Comparison of ENCODE assay signal across 1 cellular context in genomic region chr10:63972949-63973827, GRCh38.
TF ChIP-seq lines count a peak whose summit lies in the region.

No MANE protein-coding gene starts in this region.

TF ChIP-seq in GM23338, 12 proteins besides CTCF, POLR2A, EP300 and RAD21:
- TF ChIP-seq, protein P1, sequence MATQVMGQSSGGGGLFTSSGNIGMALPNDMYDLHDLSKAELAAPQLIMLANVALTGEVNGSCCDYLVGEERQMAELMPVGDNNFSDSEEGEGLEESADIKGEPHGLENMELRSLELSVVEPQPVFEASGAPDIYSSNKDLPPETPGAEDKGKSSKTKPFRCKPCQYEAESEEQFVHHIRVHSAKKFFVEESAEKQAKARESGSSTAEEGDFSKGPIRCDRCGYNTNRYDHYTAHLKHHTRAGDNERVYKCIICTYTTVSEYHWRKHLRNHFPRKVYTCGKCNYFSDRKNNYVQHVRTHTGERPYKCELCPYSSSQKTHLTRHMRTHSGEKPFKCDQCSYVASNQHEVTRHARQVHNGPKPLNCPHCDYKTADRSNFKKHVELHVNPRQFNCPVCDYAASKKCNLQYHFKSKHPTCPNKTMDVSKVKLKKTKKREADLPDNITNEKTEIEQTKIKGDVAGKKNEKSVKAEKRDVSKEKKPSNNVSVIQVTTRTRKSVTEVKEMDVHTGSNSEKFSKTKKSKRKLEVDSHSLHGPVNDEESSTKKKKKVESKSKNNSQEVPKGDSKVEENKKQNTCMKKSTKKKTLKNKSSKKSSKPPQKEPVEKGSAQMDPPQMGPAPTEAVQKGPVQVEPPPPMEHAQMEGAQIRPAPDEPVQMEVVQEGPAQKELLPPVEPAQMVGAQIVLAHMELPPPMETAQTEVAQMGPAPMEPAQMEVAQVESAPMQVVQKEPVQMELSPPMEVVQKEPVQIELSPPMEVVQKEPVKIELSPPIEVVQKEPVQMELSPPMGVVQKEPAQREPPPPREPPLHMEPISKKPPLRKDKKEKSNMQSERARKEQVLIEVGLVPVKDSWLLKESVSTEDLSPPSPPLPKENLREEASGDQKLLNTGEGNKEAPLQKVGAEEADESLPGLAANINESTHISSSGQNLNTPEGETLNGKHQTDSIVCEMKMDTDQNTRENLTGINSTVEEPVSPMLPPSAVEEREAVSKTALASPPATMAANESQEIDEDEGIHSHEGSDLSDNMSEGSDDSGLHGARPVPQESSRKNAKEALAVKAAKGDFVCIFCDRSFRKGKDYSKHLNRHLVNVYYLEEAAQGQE (IDR thresholded peaks at IDR 0.05; ENCODE audit: unreplicated experiment) = no peak
- no peak for TF ChIP-seq ETS1 (IDR thresholded peaks at IDR 0.05)
- TF ChIP-seq, protein P2, sequence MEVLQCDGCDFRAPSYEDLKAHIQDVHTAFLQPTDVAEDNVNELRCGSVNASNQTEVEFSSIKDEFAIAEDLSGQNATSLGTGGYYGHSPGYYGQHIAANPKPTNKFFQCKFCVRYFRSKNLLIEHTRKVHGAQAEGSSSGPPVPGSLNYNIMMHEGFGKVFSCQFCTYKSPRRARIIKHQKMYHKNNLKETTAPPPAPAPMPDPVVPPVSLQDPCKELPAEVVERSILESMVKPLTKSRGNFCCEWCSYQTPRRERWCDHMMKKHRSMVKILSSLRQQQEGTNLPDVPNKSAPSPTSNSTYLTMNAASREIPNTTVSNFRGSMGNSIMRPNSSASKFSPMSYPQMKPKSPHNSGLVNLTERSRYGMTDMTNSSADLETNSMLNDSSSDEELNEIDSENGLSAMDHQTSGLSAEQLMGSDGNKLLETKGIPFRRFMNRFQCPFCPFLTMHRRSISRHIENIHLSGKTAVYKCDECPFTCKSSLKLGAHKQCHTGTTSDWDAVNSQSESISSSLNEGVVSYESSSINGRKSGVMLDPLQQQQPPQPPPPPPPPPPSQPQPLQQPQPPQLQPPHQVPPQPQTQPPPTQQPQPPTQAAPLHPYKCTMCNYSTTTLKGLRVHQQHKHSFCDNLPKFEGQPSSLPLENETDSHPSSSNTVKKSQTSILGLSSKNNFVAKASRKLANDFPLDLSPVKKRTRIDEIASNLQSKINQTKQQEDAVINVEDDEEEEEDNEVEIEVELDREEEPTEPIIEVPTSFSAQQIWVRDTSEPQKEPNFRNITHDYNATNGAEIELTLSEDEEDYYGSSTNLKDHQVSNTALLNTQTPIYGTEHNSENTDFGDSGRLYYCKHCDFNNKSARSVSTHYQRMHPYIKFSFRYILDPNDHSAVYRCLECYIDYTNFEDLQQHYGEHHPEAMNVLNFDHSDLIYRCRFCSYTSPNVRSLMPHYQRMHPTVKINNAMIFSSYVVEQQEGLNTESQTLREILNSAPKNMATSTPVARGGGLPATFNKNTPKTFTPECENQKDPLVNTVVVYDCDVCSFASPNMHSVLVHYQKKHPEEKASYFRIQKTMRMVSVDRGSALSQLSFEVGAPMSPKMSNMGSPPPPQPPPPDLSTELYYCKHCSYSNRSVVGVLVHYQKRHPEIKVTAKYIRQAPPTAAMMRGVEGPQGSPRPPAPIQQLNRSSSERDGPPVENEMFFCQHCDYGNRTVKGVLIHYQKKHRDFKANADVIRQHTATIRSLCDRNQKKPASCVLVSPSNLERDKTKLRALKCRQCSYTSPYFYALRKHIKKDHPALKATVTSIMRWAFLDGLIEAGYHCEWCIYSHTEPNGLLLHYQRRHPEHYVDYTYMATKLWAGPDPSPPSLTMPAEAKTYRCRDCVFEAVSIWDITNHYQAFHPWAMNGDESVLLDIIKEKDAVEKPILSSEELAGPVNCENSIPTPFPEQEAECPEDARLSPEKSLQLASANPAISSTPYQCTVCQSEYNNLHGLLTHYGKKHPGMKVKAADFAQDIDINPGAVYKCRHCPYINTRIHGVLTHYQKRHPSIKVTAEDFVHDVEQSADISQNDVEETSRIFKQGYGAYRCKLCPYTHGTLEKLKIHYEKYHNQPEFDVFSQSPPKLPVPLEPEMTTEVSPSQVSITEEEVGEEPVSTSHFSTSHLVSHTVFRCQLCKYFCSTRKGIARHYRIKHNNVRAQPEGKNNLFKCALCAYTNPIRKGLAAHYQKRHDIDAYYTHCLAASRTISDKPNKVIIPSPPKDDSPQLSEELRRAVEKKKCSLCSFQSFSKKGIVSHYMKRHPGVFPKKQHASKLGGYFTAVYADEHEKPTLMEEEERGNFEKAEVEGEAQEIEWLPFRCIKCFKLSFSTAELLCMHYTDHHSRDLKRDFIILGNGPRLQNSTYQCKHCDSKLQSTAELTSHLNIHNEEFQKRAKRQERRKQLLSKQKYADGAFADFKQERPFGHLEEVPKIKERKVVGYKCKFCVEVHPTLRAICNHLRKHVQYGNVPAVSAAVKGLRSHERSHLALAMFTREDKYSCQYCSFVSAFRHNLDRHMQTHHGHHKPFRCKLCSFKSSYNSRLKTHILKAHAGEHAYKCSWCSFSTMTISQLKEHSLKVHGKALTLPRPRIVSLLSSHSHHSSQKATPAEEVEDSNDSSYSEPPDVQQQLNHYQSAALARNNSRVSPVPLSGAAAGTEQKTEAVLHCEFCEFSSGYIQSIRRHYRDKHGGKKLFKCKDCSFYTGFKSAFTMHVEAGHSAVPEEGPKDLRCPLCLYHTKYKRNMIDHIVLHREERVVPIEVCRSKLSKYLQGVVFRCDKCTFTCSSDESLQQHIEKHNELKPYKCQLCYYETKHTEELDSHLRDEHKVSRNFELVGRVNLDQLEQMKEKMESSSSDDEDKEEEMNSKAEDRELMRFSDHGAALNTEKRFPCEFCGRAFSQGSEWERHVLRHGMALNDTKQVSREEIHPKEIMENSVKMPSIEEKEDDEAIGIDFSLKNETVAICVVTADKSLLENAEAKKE (CRISPR knock-in tag; IDR thresholded peaks at IDR 0.05) = no peak
- no peak for TF ChIP-seq STAT1 (IDR thresholded peaks at IDR 0.05; ENCODE audit: unreplicated experiment)
